10 cellular contexts compared by ENCODE assay signal in the genomic region with DNA sequence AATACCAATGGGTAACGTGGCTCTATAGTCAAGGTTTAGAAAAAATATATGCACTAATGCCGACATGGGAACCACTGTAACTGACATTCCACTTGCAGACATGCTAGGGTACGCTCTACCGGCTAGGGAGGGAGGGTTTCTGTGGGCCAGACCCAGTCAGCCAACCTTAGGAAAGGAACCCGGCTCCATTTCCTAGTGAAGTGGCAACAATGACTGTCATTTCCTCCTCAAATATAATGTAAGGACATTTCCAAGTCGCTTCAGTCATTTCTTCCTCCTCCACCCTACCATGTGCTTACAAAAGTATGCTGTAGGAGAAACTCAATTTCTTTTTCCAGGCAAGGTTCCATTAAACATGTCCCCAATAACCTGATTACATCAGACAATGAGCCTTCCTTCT.
DNase-seq lines count a peak whose midpoint lies in the region; ATAC-seq and TF ChIP-seq lines count a peak whose summit lies in the region.
"Had no signal": no experiment of that assay in that cellular context is flagged by ENCODE, and none has a peak within 500 bp of the region (broad histone marks: within the 10 kb centered on the region; RNA-seq: fewer than 3 reads in every experiment).

No MANE protein-coding gene starts in this region.

- H3K23ac ChIP-seq in mesendoderm (ENCODE audit: low read length) = no peak overlapping the region

- no peaks in the 10 kb centered on the region for H3K27me3 Mint-ChIP-seq in CD4-positive, CD25-positive, alpha-beta regulatory T cell
- no peaks in the 10 kb centered on the region for H3K27me3 Mint-ChIP-seq in activated naive CD8-positive, alpha-beta T cell
- H3K27me3 Mint-ChIP-seq in osteocyte (ENCODE audit: unreplicated experiment) = peaks cover 33% of the 10 kb centered on the region

- no peaks in the 10 kb centered on the region for H3K9me3 ChIP-seq in CD4-positive, CD25-positive, alpha-beta regulatory T cell (ENCODE audit: control insufficient read depth in 2 of 2, low read length in 2 of 2)
- H3K9me3 ChIP-seq: pancreas had no signal

- no peak overlapping the region for H3K4ac ChIP-seq in mesendoderm (ENCODE audit: low read depth, low read length)

- H4K5ac ChIP-seq in mesendoderm (ENCODE audit: low read length) = no peak overlapping the region

- H3K36me3 Mint-ChIP-seq in CD4-positive, CD25-positive, alpha-beta regulatory T cell = no peaks in the 10 kb centered on the region
- H3K36me3 Mint-ChIP-seq in activated naive CD8-positive, alpha-beta T cell = peaks cover 5% of the 10 kb centered on the region
- H3K36me3 Mint-ChIP-seq in osteocyte (ENCODE audit: unreplicated experiment) = no peaks in the 10 kb centered on the region

- peak overlapping the region; percentile 82 for H2BK120ac ChIP-seq in mesendoderm (ENCODE audit: low read depth, low read length)

- H3K4me3 ChIP-seq in CD4-positive, CD25-positive, alpha-beta regulatory T cell (ENCODE audit: low read depth, low read length) = peak overlapping the region; percentile 90
- H3K4me3 ChIP-seq in Jurkat, Clone E6-1 (ENCODE audit: low read length) = peak overlapping the region; percentile 73
- no peak overlapping the region for H3K4me3 ChIP-seq in mesendoderm (ENCODE audit: low read length)

- H3K4me1 Mint-ChIP-seq in CD4-positive, CD25-positive, alpha-beta regulatory T cell = peaks cover 12 to 66% (median 40%) of the 10 kb centered on the region in 4 donors
- peaks cover 52% of the 10 kb centered on the region for H3K4me1 Mint-ChIP-seq in activated naive CD8-positive, alpha-beta T cell (ENCODE audit: low read depth)
- H3K4me1 Mint-ChIP-seq in osteocyte (ENCODE audit: unreplicated experiment) = no peaks in the 10 kb centered on the region

- H3K4me2 ChIP-seq in mesendoderm (ENCODE audit: low read length) = peak overlapping the region; percentile 0

- H2BK5ac ChIP-seq in mesendoderm (ENCODE audit: low read length) = no peak overlapping the region

- H3K27me3 ChIP-seq in CD4-positive, CD25-positive, alpha-beta regulatory T cell (ENCODE audit: control insufficient read depth, insufficient read depth, low read length) = no peaks in the 10 kb centered on the region
- no peaks in the 10 kb centered on the region for H3K27me3 ChIP-seq in mesendoderm (ENCODE audit: insufficient read depth, low read length, poor library complexity)

- H3K79me2 ChIP-seq in mesendoderm (ENCODE audit: control insufficient read depth, insufficient read depth, low read length) = no peaks in the 10 kb centered on the region

- TF ChIP-seq CTCF in osteocyte (IDR thresholded peaks at IDR 0.05) = no peak

- peak overlapping the region; percentile 61 for H3K56ac ChIP-seq in mesendoderm (ENCODE audit: low read length)

- H2AK5ac ChIP-seq in mesendoderm (ENCODE audit: low read length) = no peak overlapping the region

- H3K9me3 Mint-ChIP-seq in CD4-positive, CD25-positive, alpha-beta regulatory T cell = no peaks in the 10 kb centered on the region
- H3K9me3 Mint-ChIP-seq in activated naive CD8-positive, alpha-beta T cell (ENCODE audit: low read depth) = no peaks in the 10 kb centered on the region
- no peaks in the 10 kb centered on the region for H3K9me3 Mint-ChIP-seq in osteocyte (ENCODE audit: unreplicated experiment)

- peak overlapping the region; percentile 71 for H3K27ac ChIP-seq in CD4-positive, CD25-positive, alpha-beta regulatory T cell (ENCODE audit: insufficient read depth, low read length, poor library complexity, severe bottlenecking)
- peak overlapping the region; percentile 55 for H3K27ac ChIP-seq in mesendoderm (ENCODE audit: low read depth, low read length)

- ATAC-seq in CD4-positive, CD25-positive, alpha-beta regulatory T cell (ENCODE audit: low read depth in 2 of 2) = no peak
- ATAC-seq in HG02588 (IDR thresholded peaks at IDR 0.05; ENCODE audit: unreplicated experiment) (no peak), HG03025 (IDR thresholded peaks at IDR 0.05; ENCODE audit: low FRiP score, unreplicated experiment) (no peak)

- no peaks in the 10 kb centered on the region for H3K79me1 ChIP-seq in mesendoderm (ENCODE audit: low read length)

- peak overlapping the region; percentile 96 for H3K18ac ChIP-seq in mesendoderm (ENCODE audit: low read length)

- no peak overlapping the region for H2BK15ac ChIP-seq in mesendoderm (replicated peaks; ENCODE audit: low read depth)

- peak overlapping the region; percentile 67 for H4K8ac ChIP-seq in mesendoderm (ENCODE audit: low read depth, low read length)

- peaks cover 29% of the 10 kb centered on the region for H3K4me1 ChIP-seq in CD4-positive, CD25-positive, alpha-beta regulatory T cell (ENCODE audit: control insufficient read depth, insufficient read depth, low read length, poor library complexity, severe bottlenecking)
- H3K4me1 ChIP-seq in mesendoderm (ENCODE audit: control insufficient read depth, low read depth, low read length) = peaks cover 4% of the 10 kb centered on the region
- H3K4me1 ChIP-seq: pancreas had no signal

- H3K36me3 ChIP-seq in CD4-positive, CD25-positive, alpha-beta regulatory T cell (ENCODE audit: control insufficient read depth, insufficient read depth, low read length) = no peaks in the 10 kb centered on the region
- H3K36me3 ChIP-seq in mesendoderm (ENCODE audit: control insufficient read depth, insufficient read depth, low read length) = no peaks in the 10 kb centered on the region
- H3K36me3 ChIP-seq: pancreas had no signal

- H3K9ac ChIP-seq in mesendoderm (ENCODE audit: low read length) = peak overlapping the region; percentile 40

- H3K27ac Mint-ChIP-seq in CD4-positive, CD25-positive, alpha-beta regulatory T cell = peak overlapping the region; percentile 87 to 94 (median 91)
- peak overlapping the region; percentile 100 for H3K27ac Mint-ChIP-seq in activated naive CD8-positive, alpha-beta T cell
- no peak overlapping the region for H3K27ac Mint-ChIP-seq in osteocyte (ENCODE audit: unreplicated experiment)

- H3K4me3 Mint-ChIP-seq in CD4-positive, CD25-positive, alpha-beta regulatory T cell = peak overlapping the region; percentile 92 to 98 (median 92)
- H3K4me3 Mint-ChIP-seq in activated naive CD8-positive, alpha-beta T cell = peak overlapping the region; percentile 98
- H3K4me3 Mint-ChIP-seq in osteocyte (ENCODE audit: unreplicated experiment) = no peak overlapping the region

- peak in 2 of 3 donors; percentile 11 to 17 for DNase-seq in CD4-positive, CD25-positive, alpha-beta regulatory T cell
- no peak for DNase-seq in Jurkat, Clone E6-1 (ENCODE audit: low read depth, low spot score)
- DNase-seq in mesendoderm (peak; percentile 36), osteocyte (ENCODE audit: extremely low spot score, unreplicated experiment) (no peak), DMS153 (lab: John Stamatoyannopoulos, UW) (no peak)
- DNase-seq: amygdala had no signal

- WGBS in mesendoderm (ENCODE audit: extremely low coverage, insufficient coverage, low lambda C conversion rate) = no CpG with 5 or more reads among the region's 6 CpGs

Comparison
In these comparisons a context has a peak if more than half of its experiments do, and no peak if none do; other contexts are left out.
1. DNase-seq: peak in CD4-positive, CD25-positive, alpha-beta regulatory T cell (2 of 3) and mesendoderm (single experiment); none in Jurkat, Clone E6-1 (single experiment), osteocyte (single experiment) and DMS153 (single experiment).